1 cellular context compared by ENCODE assay signal in the genomic region with DNA sequence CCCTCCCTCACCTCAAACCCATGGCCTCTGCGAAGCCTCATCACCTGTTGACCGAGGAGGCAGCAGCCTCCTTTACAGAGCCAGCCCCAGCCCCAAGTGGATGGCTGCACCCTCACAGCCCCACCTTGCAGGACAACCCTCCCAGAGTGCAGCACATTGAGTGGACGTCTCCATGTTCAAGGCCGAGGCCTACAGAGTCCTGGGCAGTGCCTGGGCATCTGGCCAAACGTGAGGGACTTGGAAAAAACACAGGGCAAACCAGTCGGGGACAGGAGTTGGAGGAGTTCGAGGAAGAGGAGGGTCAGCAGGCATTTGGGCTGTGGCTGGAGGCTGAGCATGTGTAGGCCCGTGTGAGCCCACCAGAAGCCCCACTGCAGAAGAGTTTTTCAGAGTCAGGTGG.
TF ChIP-seq lines count a peak whose summit lies in the region.

No MANE protein-coding gene starts in this region.

TF ChIP-seq in IMR-90, 13 proteins besides CTCF, POLR2A, EP300 and RAD21 (continued from another document):
- TF ChIP-seq CEBPB (IDR thresholded peaks at IDR 0.05; ENCODE audit: low read depth, low read length) = no peak
- no peak for TF ChIP-seq MAFK (IDR thresholded peaks at IDR 0.05; ENCODE audit: low read depth, low read length)
- TF ChIP-seq MAZ (IDR thresholded peaks at IDR 0.05; ENCODE audit: borderline replicate concordance, low read depth, low read length) = no peak
- no peak for TF ChIP-seq FOS (IDR thresholded peaks at IDR 0.05; ENCODE audit: low read depth, low read length)
- no peak for TF ChIP-seq RFX5 (IDR thresholded peaks at IDR 0.05; ENCODE audit: low read depth, low read length)
- TF ChIP-seq CHD1 (IDR thresholded peaks at IDR 0.05; ENCODE audit: low read depth, low read length) = no peak
- TF ChIP-seq RCOR1 (IDR thresholded peaks at IDR 0.05; ENCODE audit: insufficient replicate concordance, low read length) = no peak
TF ChIP-seq in IMR-90: peak in this region for 0.
